In genomic region chr18:77250501-77250925, GRCh38 we compare ENCODE assay signal across 12 cellular contexts. TPM values are rescaled to one million over a fixed set of nuclear protein-coding genes. Genes with fewer than 3 reads are reported as not detected.
A peak's percentile ranks its signal among the peaks of the same experiment; 100 is the strongest.
DNase-seq lines count a peak whose midpoint lies in the region; ATAC-seq and TF ChIP-seq lines count a peak whose summit lies in the region.
"Had no signal": no experiment of that assay in that cellular context is flagged by ENCODE, and none has a peak within 500 bp of the region (broad histone marks: within the 10 kb centered on the region; RNA-seq: fewer than 3 reads in every experiment).

No MANE protein-coding gene starts in this region.

- no TSS peak for BruUV-seq in Caco-2 (replicated peaks; lab: Mats Ljungman, UMichigan)

- H3K36me3 ChIP-seq in BE2C = no peaks in the 10 kb centered on the region
- H3K36me3 ChIP-seq in ES-I3 (ENCODE audit: insufficient read depth, low read length) = no peaks in the 10 kb centered on the region
- H3K36me3 ChIP-seq in Caco-2 (ENCODE audit: control insufficient read depth, insufficient read depth, low read length) = no peaks in the 10 kb centered on the region
- H3K36me3 ChIP-seq: SJSA1 had no signal

- ATAC-seq in HG03378 (IDR thresholded peaks at IDR 0.05; ENCODE audit: unreplicated experiment) (no peak), HG02571 (IDR thresholded peaks at IDR 0.05; ENCODE audit: unreplicated experiment) (no peak)

- H3K9ac ChIP-seq in ES-I3 (ENCODE audit: low read depth, low read length) = peak overlapping the region; percentile 68; the same call in 1 of the 2 replicates

- H3K9me3 Mint-ChIP-seq in nephron progenitor cell (peaks cover 40% of the 10 kb centered on the region), Caco-2 (ENCODE audit: unreplicated experiment) (peaks cover 17% of the 10 kb centered on the region)

- H3K27me3 Mint-ChIP-seq in nephron progenitor cell (ENCODE audit: low read depth, poor library complexity) (peaks cover 100% of the 10 kb centered on the region), Caco-2 (ENCODE audit: insufficient read depth, unreplicated experiment) (peaks cover 5% of the 10 kb centered on the region)

- POLR2A ChIA-PET in Caco-2 (lab: Charles Lee) = no interaction called here

- H3K4me1 ChIP-seq in BE2C (no peaks in the 10 kb centered on the region), ES-I3 (ENCODE audit: insufficient read depth, low read length) (peaks cover 24% of the 10 kb centered on the region), Caco-2 (no peaks in the 10 kb centered on the region)

- H3K27me3 ChIP-seq in BE2C (peaks cover 26% of the 10 kb centered on the region), Caco-2 (replicated peaks; ENCODE audit: control insufficient read depth, insufficient read depth, low read length) (no peaks in the 10 kb centered on the region)

- H3K9me3 ChIP-seq in BE2C (no peaks in the 10 kb centered on the region), ES-I3 (ENCODE audit: control insufficient read depth, insufficient read depth, low read length) (peaks cover 2% of the 10 kb centered on the region; the same call in 1 of the 2 replicates), Caco-2 (no peaks in the 10 kb centered on the region)

- H3K4me3 ChIP-seq in BE2C (ENCODE audit: low read depth, low read length) (peak overlapping the region; percentile 35), Caco-2 (ENCODE audit: low read depth, low read length) (no peak overlapping the region)
- H3K4me3 ChIP-seq: lung, SJSA1 had no signal

- H3K36me3 Mint-ChIP-seq in nephron progenitor cell (ENCODE audit: low read depth) (peaks cover 7% of the 10 kb centered on the region), Caco-2 (ENCODE audit: insufficient read depth, unreplicated experiment) (no peaks in the 10 kb centered on the region)

- no peak for TF ChIP-seq CTCF in BE2C (IDR thresholded peaks at IDR 0.05; ENCODE audit: low read depth, low read length)
- TF ChIP-seq CTCF in nephron progenitor cell (IDR thresholded peaks at IDR 0.05) = no peak
- no peak for TF ChIP-seq CTCF in Caco-2 (IDR thresholded peaks at IDR 0.05; ENCODE audit: insufficient read depth in 1 of 2, low read depth in 1 of 2, low read length in 1 of 2, severe bottlenecking in 1 of 2, unreplicated experiment in 1 of 2)

- no peak overlapping the region for H3K27ac Mint-ChIP-seq in nephron progenitor cell
- H3K27ac Mint-ChIP-seq in Caco-2 (ENCODE audit: unreplicated experiment) = no peak overlapping the region
- H3K27ac Mint-ChIP-seq: activated CD4-positive, alpha-beta T cell treated with anti-CD3 and anti-CD28 coated beads, Interleukin-2, amount 10 ng/mL, durations not matched to agents 7 days and 5 days had no signal

- peaks cover 9% of the 10 kb centered on the region for H3K4me1 Mint-ChIP-seq in nephron progenitor cell
- H3K4me1 Mint-ChIP-seq in Caco-2 (ENCODE audit: low read depth, unreplicated experiment) = no peaks in the 10 kb centered on the region

- CTCF ChIA-PET in Caco-2 (lab: Charles Lee) = no interaction called here

- H3K4me3 Mint-ChIP-seq in nephron progenitor cell (peak overlapping the region; percentile 81), Caco-2 (ENCODE audit: unreplicated experiment) (no peak overlapping the region)
- H3K4me3 Mint-ChIP-seq: activated CD4-positive, alpha-beta T cell treated with anti-CD3 and anti-CD28 coated beads, Interleukin-2, amount 10 ng/mL, durations not matched to agents 7 days and 5 days had no signal

- peak; percentile 6 for DNase-seq in BE2C
- peak; percentile 4 for DNase-seq in dermis blood vessel endothelial cell
- peak; percentile 36 for DNase-seq in nephron progenitor cell
- DNase-seq in Caco-2 = no peak
- no peak for DNase-seq in central memory CD4-positive, alpha-beta T cell
- DNase-seq: activated CD4-positive, alpha-beta T cell treated with anti-CD3 and anti-CD28 coated beads, Interleukin-2, amount 10 ng/mL, durations not matched to agents 7 days and 5 days; NCI-H2107 had no signal

- intact Hi-C loops in Caco-2 (cut with micrococcal nuclease; ENCODE audit: unreplicated experiment) = no loop called here

RNA-seq across cellular contexts. Expression of gene GALR1, which starts 0.9 kb away (rescaled TPM):
- 0.14 TPM for polyA plus RNA-seq in BE2C (2012; ENCODE audit: insufficient read depth, insufficient read length, low read depth)
- total RNA-seq in dermis blood vessel endothelial cell (not detected in 2 replicates), Caco-2 (2022) (not detected in 2 replicates)
- total RNA-seq: activated CD4-positive, alpha-beta T cell treated with anti-CD3 and anti-CD28 coated beads, Interleukin-2, amount 10 ng/mL, durations not matched to agents 7 days and 5 days; SJSA1 had no signal

Comparison
In these comparisons a context has a peak if more than half of its experiments do, and no peak if none do; other contexts are left out.
1. DNase-seq: peak in BE2C (single experiment), dermis blood vessel endothelial cell (single experiment) and nephron progenitor cell (single experiment); none in Caco-2 (0 of 2) and central memory CD4-positive, alpha-beta T cell (single experiment).